Comparison of ENCODE assay signal across 2 cellular contexts in the genomic region with DNA sequence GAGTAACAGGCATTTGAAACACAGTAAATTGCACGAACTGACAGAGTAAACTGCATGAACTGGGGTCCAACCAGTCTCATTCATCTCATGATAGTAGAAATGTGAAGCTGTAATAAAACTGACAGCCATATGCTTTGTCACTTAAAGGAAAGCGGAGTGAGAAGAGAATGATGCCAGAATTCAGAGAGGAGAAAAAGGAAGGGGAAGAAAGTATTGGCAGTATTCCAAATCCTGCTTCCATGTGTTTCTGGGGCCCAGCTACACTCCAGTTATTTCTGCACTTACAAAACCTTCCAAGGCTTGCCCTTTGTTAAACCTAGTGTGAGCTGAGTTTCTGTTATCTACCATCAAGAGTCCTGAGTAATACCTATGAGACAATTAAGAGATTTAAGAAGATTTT.
TF ChIP-seq lines count a peak whose summit lies in the region.

No MANE protein-coding gene starts in this region.

TF ChIP-seq in SK-N-SH treated with all-trans-retinoic acid at 6 μM for 48 hours, 23 proteins besides CTCF, POLR2A, EP300 and RAD21 (continued from another document):
- TF ChIP-seq, protein P1, sequence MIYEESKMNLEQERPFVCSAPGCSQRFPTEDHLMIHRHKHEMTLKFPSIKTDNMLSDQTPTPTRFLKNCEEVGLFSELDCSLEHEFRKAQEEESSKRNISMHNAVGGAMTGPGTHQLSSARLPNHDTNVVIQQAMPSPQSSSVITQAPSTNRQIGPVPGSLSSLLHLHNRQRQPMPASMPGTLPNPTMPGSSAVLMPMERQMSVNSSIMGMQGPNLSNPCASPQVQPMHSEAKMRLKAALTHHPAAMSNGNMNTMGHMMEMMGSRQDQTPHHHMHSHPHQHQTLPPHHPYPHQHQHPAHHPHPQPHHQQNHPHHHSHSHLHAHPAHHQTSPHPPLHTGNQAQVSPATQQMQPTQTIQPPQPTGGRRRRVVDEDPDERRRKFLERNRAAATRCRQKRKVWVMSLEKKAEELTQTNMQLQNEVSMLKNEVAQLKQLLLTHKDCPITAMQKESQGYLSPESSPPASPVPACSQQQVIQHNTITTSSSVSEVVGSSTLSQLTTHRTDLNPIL (CRISPR knock-in tag; IDR thresholded peaks at IDR 0.05; ENCODE audit: low read depth): no peak
- TF ChIP-seq BACH2 (CRISPR knock-in tag; IDR thresholded peaks at IDR 0.05; ENCODE audit: borderline replicate concordance) (no peak), ZFP3 (CRISPR knock-in tag; IDR thresholded peaks at IDR 0.05) (no peak), ARNTL (CRISPR knock-in tag; IDR thresholded peaks at IDR 0.05; ENCODE audit: borderline replicate concordance, low read depth) (no peak), ZNF70 (CRISPR knock-in tag; IDR thresholded peaks at IDR 0.05) (no peak), PPARA (CRISPR knock-in tag; IDR thresholded peaks at IDR 0.05; ENCODE audit: borderline replicate concordance) (no peak), RARB (CRISPR knock-in tag; IDR thresholded peaks at IDR 0.05) (no peak)

TF ChIP-seq in GM23338, 12 proteins besides CTCF, POLR2A, EP300 and RAD21 (continued from another document):
- TF ChIP-seq, protein P2, sequence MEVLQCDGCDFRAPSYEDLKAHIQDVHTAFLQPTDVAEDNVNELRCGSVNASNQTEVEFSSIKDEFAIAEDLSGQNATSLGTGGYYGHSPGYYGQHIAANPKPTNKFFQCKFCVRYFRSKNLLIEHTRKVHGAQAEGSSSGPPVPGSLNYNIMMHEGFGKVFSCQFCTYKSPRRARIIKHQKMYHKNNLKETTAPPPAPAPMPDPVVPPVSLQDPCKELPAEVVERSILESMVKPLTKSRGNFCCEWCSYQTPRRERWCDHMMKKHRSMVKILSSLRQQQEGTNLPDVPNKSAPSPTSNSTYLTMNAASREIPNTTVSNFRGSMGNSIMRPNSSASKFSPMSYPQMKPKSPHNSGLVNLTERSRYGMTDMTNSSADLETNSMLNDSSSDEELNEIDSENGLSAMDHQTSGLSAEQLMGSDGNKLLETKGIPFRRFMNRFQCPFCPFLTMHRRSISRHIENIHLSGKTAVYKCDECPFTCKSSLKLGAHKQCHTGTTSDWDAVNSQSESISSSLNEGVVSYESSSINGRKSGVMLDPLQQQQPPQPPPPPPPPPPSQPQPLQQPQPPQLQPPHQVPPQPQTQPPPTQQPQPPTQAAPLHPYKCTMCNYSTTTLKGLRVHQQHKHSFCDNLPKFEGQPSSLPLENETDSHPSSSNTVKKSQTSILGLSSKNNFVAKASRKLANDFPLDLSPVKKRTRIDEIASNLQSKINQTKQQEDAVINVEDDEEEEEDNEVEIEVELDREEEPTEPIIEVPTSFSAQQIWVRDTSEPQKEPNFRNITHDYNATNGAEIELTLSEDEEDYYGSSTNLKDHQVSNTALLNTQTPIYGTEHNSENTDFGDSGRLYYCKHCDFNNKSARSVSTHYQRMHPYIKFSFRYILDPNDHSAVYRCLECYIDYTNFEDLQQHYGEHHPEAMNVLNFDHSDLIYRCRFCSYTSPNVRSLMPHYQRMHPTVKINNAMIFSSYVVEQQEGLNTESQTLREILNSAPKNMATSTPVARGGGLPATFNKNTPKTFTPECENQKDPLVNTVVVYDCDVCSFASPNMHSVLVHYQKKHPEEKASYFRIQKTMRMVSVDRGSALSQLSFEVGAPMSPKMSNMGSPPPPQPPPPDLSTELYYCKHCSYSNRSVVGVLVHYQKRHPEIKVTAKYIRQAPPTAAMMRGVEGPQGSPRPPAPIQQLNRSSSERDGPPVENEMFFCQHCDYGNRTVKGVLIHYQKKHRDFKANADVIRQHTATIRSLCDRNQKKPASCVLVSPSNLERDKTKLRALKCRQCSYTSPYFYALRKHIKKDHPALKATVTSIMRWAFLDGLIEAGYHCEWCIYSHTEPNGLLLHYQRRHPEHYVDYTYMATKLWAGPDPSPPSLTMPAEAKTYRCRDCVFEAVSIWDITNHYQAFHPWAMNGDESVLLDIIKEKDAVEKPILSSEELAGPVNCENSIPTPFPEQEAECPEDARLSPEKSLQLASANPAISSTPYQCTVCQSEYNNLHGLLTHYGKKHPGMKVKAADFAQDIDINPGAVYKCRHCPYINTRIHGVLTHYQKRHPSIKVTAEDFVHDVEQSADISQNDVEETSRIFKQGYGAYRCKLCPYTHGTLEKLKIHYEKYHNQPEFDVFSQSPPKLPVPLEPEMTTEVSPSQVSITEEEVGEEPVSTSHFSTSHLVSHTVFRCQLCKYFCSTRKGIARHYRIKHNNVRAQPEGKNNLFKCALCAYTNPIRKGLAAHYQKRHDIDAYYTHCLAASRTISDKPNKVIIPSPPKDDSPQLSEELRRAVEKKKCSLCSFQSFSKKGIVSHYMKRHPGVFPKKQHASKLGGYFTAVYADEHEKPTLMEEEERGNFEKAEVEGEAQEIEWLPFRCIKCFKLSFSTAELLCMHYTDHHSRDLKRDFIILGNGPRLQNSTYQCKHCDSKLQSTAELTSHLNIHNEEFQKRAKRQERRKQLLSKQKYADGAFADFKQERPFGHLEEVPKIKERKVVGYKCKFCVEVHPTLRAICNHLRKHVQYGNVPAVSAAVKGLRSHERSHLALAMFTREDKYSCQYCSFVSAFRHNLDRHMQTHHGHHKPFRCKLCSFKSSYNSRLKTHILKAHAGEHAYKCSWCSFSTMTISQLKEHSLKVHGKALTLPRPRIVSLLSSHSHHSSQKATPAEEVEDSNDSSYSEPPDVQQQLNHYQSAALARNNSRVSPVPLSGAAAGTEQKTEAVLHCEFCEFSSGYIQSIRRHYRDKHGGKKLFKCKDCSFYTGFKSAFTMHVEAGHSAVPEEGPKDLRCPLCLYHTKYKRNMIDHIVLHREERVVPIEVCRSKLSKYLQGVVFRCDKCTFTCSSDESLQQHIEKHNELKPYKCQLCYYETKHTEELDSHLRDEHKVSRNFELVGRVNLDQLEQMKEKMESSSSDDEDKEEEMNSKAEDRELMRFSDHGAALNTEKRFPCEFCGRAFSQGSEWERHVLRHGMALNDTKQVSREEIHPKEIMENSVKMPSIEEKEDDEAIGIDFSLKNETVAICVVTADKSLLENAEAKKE (CRISPR knock-in tag; IDR thresholded peaks at IDR 0.05): no peak
- TF ChIP-seq POLR2AphosphoS5 (IDR thresholded peaks at IDR 0.05; ENCODE audit: low read depth) (no peak), EZH2phosphoT487 (IDR thresholded peaks at IDR 0.05; ENCODE audit: unreplicated experiment) (no peak), STAT1 (IDR thresholded peaks at IDR 0.05; ENCODE audit: unreplicated experiment) (no peak)
- TF ChIP-seq, protein P3, sequence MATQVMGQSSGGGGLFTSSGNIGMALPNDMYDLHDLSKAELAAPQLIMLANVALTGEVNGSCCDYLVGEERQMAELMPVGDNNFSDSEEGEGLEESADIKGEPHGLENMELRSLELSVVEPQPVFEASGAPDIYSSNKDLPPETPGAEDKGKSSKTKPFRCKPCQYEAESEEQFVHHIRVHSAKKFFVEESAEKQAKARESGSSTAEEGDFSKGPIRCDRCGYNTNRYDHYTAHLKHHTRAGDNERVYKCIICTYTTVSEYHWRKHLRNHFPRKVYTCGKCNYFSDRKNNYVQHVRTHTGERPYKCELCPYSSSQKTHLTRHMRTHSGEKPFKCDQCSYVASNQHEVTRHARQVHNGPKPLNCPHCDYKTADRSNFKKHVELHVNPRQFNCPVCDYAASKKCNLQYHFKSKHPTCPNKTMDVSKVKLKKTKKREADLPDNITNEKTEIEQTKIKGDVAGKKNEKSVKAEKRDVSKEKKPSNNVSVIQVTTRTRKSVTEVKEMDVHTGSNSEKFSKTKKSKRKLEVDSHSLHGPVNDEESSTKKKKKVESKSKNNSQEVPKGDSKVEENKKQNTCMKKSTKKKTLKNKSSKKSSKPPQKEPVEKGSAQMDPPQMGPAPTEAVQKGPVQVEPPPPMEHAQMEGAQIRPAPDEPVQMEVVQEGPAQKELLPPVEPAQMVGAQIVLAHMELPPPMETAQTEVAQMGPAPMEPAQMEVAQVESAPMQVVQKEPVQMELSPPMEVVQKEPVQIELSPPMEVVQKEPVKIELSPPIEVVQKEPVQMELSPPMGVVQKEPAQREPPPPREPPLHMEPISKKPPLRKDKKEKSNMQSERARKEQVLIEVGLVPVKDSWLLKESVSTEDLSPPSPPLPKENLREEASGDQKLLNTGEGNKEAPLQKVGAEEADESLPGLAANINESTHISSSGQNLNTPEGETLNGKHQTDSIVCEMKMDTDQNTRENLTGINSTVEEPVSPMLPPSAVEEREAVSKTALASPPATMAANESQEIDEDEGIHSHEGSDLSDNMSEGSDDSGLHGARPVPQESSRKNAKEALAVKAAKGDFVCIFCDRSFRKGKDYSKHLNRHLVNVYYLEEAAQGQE (IDR thresholded peaks at IDR 0.05; ENCODE audit: unreplicated experiment): no peak
